In the genomic region with DNA sequence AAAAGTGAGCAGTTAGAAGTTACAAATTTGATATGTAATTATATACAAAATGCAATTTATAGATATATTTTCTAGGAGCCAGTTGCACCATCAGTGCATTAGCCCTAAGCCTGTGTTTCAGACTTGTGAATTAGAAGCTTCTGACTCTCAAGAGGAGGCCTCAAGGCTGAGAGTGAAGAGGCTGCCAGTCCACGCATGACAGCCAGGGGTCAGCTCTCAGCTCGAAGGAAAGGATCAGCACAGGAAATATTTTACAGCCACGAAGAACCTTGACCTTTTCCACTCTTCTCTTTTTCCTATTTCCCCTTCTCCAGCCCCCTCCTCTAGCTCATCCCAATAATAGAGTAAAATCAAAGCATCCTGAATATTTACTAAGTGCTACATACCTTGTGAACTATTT, we compare ENCODE assay signal across 9 cellular contexts.
DNase-seq lines count a peak whose midpoint lies in the region; ATAC-seq and TF ChIP-seq lines count a peak whose summit lies in the region.
"Had no signal": no experiment of that assay in that cellular context is flagged by ENCODE, and none has a peak within 500 bp of the region (broad histone marks: within the 10 kb centered on the region; RNA-seq: fewer than 3 reads in every experiment).

No MANE protein-coding gene starts in this region.

- peaks cover 10% of the 10 kb centered on the region for H3K4me1 Mint-ChIP-seq in endodermal cell

- no peak overlapping the region for H3K14ac ChIP-seq in neuronal stem cell (ENCODE audit: low read length)

- no peaks in the 10 kb centered on the region for H3K9me3 Mint-ChIP-seq in endodermal cell

- no peak overlapping the region for H2BK5ac ChIP-seq in neuronal stem cell (ENCODE audit: low read length)

- no peak overlapping the region for H2BK120ac ChIP-seq in neuronal stem cell (ENCODE audit: low read depth, low read length)

- no peak overlapping the region for H3K27ac Mint-ChIP-seq in endodermal cell

- no peak overlapping the region for H2BK15ac ChIP-seq in neuronal stem cell (ENCODE audit: low read length)

- no peak for ATAC-seq in GM18511 (IDR thresholded peaks at IDR 0.05; ENCODE audit: unreplicated experiment)

- H4K8ac ChIP-seq in neuronal stem cell (ENCODE audit: low read depth, low read length) = no peak overlapping the region

- TF ChIP-seq CTCF in NB4 (IDR thresholded peaks at IDR 0.05; ENCODE audit: low read depth, low read length) (no peak), endodermal cell (conservative IDR thresholded peaks at IDR 0.05) (peak; percentile 82), osteoblast (IDR thresholded peaks at IDR 0.05; ENCODE audit: extremely low read depth, low read depth, low read length) (peak; percentile 62)

- no peak overlapping the region for H2AK5ac ChIP-seq in neuronal stem cell (ENCODE audit: low read depth, low read length)

- H2AFZ ChIP-seq in osteoblast (ENCODE audit: low read length) (no peak overlapping the region), neuronal stem cell (ENCODE audit: low read length) (no peak overlapping the region)

- H3K36me3 ChIP-seq in endodermal cell (ENCODE audit: control insufficient read depth, insufficient read depth, low read length) (no peaks in the 10 kb centered on the region), osteoblast (ENCODE audit: insufficient read depth, low read length) (no peaks in the 10 kb centered on the region), neuronal stem cell (replicated peaks in 1 of 2; ENCODE audit: control insufficient read depth in 2 of 2, insufficient read depth in 2 of 2, low read length in 2 of 2) (no peaks in the 10 kb centered on the region)
- H3K36me3 ChIP-seq: suprapubic skin had no signal

- 42 to 62% methylated on average over 3 of the region's 3 CpGs for WGBS in endodermal cell (ENCODE audit: insufficient coverage in 1 of 2, insufficient read length in 1 of 2), 2 experiments
- no CpG with 5 or more reads among the region's 3 CpGs for WGBS in neuronal stem cell (ENCODE audit: extremely low coverage in 2 of 2, insufficient read length in 2 of 2, insufficient replicate concordance in 1 of 2), 2 donors

- H3K27ac ChIP-seq in endodermal cell (ENCODE audit: low read depth, low read length) (no peak overlapping the region), osteoblast (ENCODE audit: low read depth, low read length) (no peak overlapping the region), neuronal stem cell (replicated peaks; ENCODE audit: low read length) (no peak overlapping the region)
- H3K27ac ChIP-seq: suprapubic skin had no signal

- H3K4ac ChIP-seq in neuronal stem cell (ENCODE audit: low read length) = no peak overlapping the region

- H3K27me3 ChIP-seq in endodermal cell (ENCODE audit: control insufficient read depth, insufficient read depth, low read length, poor library complexity, severe bottlenecking) (no peaks in the 10 kb centered on the region), osteoblast (ENCODE audit: insufficient read depth, low read length) (no peaks in the 10 kb centered on the region), neuronal stem cell (ENCODE audit: control insufficient read depth in 3 of 3, insufficient read depth in 3 of 3, low read depth in 1 of 3, low read length in 3 of 3) (no peaks in the 10 kb centered on the region)
- H3K27me3 ChIP-seq: suprapubic skin had no signal

- no peaks in the 10 kb centered on the region for H3K79me1 ChIP-seq in neuronal stem cell (ENCODE audit: low read depth, low read length)

- no peak overlapping the region for H3K9ac ChIP-seq in endodermal cell (ENCODE audit: extremely low read depth, low read length, poor library complexity, severe bottlenecking)
- H3K9ac ChIP-seq in neuronal stem cell (ENCODE audit: low read depth, low read length, poor library complexity) = no peak overlapping the region

- no peaks in the 10 kb centered on the region for H3K4me1 ChIP-seq in endodermal cell (ENCODE audit: control insufficient read depth, insufficient read depth, low read length)
- H3K4me1 ChIP-seq in osteoblast (ENCODE audit: insufficient read depth, low read length) = peaks cover 24% of the 10 kb centered on the region
- no peaks in the 10 kb centered on the region for H3K4me1 ChIP-seq in neuronal stem cell (ENCODE audit: control insufficient read depth in 2 of 2, insufficient read depth in 1 of 2, low read depth in 1 of 2, low read length in 2 of 2)
- H3K4me1 ChIP-seq: suprapubic skin had no signal

- no peak overlapping the region for H4K91ac ChIP-seq in neuronal stem cell (ENCODE audit: low read depth, low read length, poor library complexity)

- H3K23ac ChIP-seq in neuronal stem cell (ENCODE audit: low read depth, low read length, poor library complexity) = no peak overlapping the region

- no peak for TF ChIP-seq POLR2A in NB4 (IDR thresholded peaks at IDR 0.05; ENCODE audit: extremely low read depth, insufficient read length)

- no peak overlapping the region for H3K18ac ChIP-seq in neuronal stem cell (ENCODE audit: low read length)

- no peak overlapping the region for H3K4me2 ChIP-seq in osteoblast (ENCODE audit: insufficient read depth, low read length)
- H3K4me2 ChIP-seq in neuronal stem cell (ENCODE audit: insufficient read depth, low read length, poor library complexity, severe bottlenecking) = no peak overlapping the region

- no peaks in the 10 kb centered on the region for H4K20me1 ChIP-seq in osteoblast (ENCODE audit: insufficient read depth, low read length)

- no peak overlapping the region for H3K4me3 Mint-ChIP-seq in endodermal cell

- no peaks in the 10 kb centered on the region for H3K79me2 ChIP-seq in osteoblast (ENCODE audit: insufficient read depth, low read length)

- H3K4me3 ChIP-seq in NB4 (ENCODE audit: low read depth, low read length) (no peak overlapping the region), endodermal cell (ENCODE audit: low read length) (no peak overlapping the region), osteoblast (ENCODE audit: insufficient read depth, low read length) (no peak overlapping the region), neuronal stem cell (ENCODE audit: low read length in 2 of 2) (no peak overlapping the region)
- H3K4me3 ChIP-seq: suprapubic skin had no signal

- no peaks in the 10 kb centered on the region for H3K27me3 Mint-ChIP-seq in endodermal cell (ENCODE audit: insufficient read depth)

- H3K9me3 ChIP-seq in endodermal cell (ENCODE audit: control insufficient read depth, low read length) (no peaks in the 10 kb centered on the region), osteoblast (ENCODE audit: low read depth, low read length) (no peaks in the 10 kb centered on the region), neuronal stem cell (replicated peaks in 1 of 2; ENCODE audit: control insufficient read depth in 2 of 2, insufficient read depth in 1 of 2, low read depth in 1 of 2, low read length in 2 of 2) (no peaks in the 10 kb centered on the region)
- H3K9me3 ChIP-seq: suprapubic skin had no signal

- H2BK12ac ChIP-seq in neuronal stem cell (ENCODE audit: low read length) = no peak overlapping the region

- DNase-seq in DMS53 treated with DMSO at 0.1 percent for 48 hours (lab: John Stamatoyannopoulos, UW; ENCODE audit: unreplicated experiment) (peak; percentile 15), NB4 (ENCODE audit: low read depth) (peak; percentile 2), endodermal cell (peak; percentile 73), osteoblast (ENCODE audit: insufficient read length, low spot score, missing footprints) (no peak), neuronal stem cell (ENCODE audit: low spot score) (no peak), NOMO-1 treated with DMSO at 0.1 percent for 48 hours (lab: John Stamatoyannopoulos, UW; ENCODE audit: unreplicated experiment) (no peak), cerebellar cortex (ENCODE audit: low spot score) (no peak)

- H3K36me3 Mint-ChIP-seq in endodermal cell (ENCODE audit: low read depth) = no peaks in the 10 kb centered on the region

Comparison
In these comparisons a context has a peak if more than half of its experiments do, and no peak if none do; other contexts are left out.
1. DNase-seq: peak in DMS53 treated with DMSO at 0.1 percent for 48 hours (single experiment), NB4 (single experiment) and endodermal cell (single experiment); none in osteoblast (single experiment), neuronal stem cell (single experiment), NOMO-1 treated with DMSO at 0.1 percent for 48 hours (single experiment) and cerebellar cortex (single experiment).